In the genomic region with DNA sequence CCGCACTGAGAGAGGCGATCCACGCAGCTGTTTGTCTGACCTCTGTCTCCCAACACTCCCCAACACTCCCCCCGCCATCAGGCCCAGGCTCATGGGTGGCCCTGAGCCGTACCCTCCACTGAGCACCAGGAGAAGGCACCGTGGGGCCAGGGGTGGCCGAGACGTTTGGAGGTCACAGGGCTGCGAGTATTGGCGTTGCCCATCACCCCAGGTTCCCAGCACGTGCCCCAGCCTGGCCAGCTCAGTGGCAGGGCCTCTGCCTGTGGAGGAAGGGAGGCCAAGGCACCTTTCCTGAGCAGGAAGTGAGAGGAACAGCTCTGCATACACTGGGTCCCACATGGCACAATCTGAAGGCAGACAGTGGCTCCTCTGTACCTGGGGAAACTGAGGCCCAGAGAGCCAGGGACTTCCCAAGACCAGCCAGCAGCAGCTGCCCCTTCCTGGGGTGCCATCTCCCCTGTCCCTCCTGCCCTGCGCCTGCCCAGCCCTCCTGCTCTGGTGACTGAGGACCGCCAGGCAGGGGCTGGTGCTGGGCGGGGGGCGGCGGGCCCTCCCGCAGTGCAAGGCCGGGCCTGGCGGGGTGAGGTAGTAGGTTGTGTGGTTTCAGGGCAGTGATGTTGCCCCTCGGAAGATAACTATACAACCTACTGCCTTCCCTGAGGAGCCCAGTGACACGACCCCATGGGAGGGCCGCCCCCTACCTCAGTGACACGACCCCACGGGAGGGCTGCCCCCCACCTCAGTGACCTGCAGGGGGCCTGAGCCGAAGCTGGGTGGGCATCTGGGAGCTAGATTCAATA, we compare ENCODE assay signal across 16 cellular contexts. TPM values are rescaled to one million over a fixed set of nuclear protein-coding genes. Genes with fewer than 3 reads are reported as not detected.
DNase-seq lines count a peak whose midpoint lies in the region; ATAC-seq, FAIRE-seq and TF ChIP-seq lines count a peak whose summit lies in the region.
"Had no signal": no experiment of that assay in that cellular context is flagged by ENCODE, and none has a peak within 500 bp of the region (broad histone marks: within the 10 kb centered on the region; RNA-seq: fewer than 3 reads in every experiment).

No MANE protein-coding gene starts in this region.

- no peak for TF ChIP-seq EP300 in A549 (IDR thresholded peaks at IDR 0.05)

- H3K27ac ChIP-seq in A549: peak overlapping the region; percentile 21 to 62; a peak in 4 of 6 replicates
- peak overlapping the region; percentile 79 to 80 for H3K27ac ChIP-seq in right atrium auricular region
- H3K27ac ChIP-seq in skin epidermis: peak overlapping the region in 14 of 21 experiments; percentile 9 to 84 (median 60)
- H3K27ac ChIP-seq: cardiac muscle cell had no signal

- no peak overlapping the region for H3K4me3 ChIP-seq in A549
- H3K4me3 ChIP-seq in adipocyte (ENCODE audit: low read length): no peak overlapping the region
- H3K4me3 ChIP-seq in right atrium auricular region: no peak overlapping the region
- no peak overlapping the region for H3K4me3 ChIP-seq in skin epidermis
- H3K4me3 ChIP-seq in BE2C (ENCODE audit: low read depth, low read length): no peak overlapping the region
- H3K4me3 ChIP-seq: cardiac muscle cell had no signal

- POLR2A ChIA-PET in A549 (lab: Yijun Ruan, JAX): no interaction called here

- no peak for ATAC-seq in A549
- no peak for ATAC-seq in HG02610 (IDR thresholded peaks at IDR 0.05; ENCODE audit: unreplicated experiment)
- ATAC-seq in GM21786 (IDR thresholded peaks at IDR 0.05; ENCODE audit: unreplicated experiment): no peak
- ATAC-seq in HG03378 (IDR thresholded peaks at IDR 0.05; ENCODE audit: unreplicated experiment): no peak
- ATAC-seq: stimulated activated naive CD8-positive, alpha-beta T cell treated with anti-CD3 and anti-CD28 coated beads, Interleukin-15, amount 100 ng/mL, for 72 hours had no signal

- TF ChIP-seq POLR2A in A549 (IDR thresholded peaks at IDR 0.05; ENCODE audit: low read length): no peak

- H3K27me3 ChIP-seq in adipocyte (replicated peaks; ENCODE audit: control insufficient read depth, insufficient read depth, low read length) (no peaks in the 10 kb centered on the region), right atrium auricular region (no peaks in the 10 kb centered on the region), BE2C (no peaks in the 10 kb centered on the region)
- H3K27me3 ChIP-seq: cardiac muscle cell had no signal

- peaks cover 84% of the 10 kb centered on the region for H3K4me1 ChIP-seq in A549
- peaks cover 74% of the 10 kb centered on the region for H3K4me1 ChIP-seq in adipocyte (ENCODE audit: control insufficient read depth, insufficient read depth, low read length)
- peaks cover 0 to 84% of the 10 kb centered on the region in 2 donors for H3K4me1 ChIP-seq in right atrium auricular region
- peaks cover 69% of the 10 kb centered on the region for H3K4me1 ChIP-seq in BE2C

- H3K9ac ChIP-seq in adipocyte (ENCODE audit: low read length): peak overlapping the region; percentile 28

- TF ChIP-seq RAD21 in A549 (conservative IDR thresholded peaks at IDR 0.05 in 1 of 2, IDR thresholded peaks at IDR 0.05 in 1 of 2): no peak

- DNase-seq in A549 (ENCODE audit: low read depth in 1 of 2, low spot score in 1 of 2): no peak
- no peak for DNase-seq in adipocyte (ENCODE audit: low read depth)
- no peak for DNase-seq in right atrium auricular region (ENCODE audit: low spot score)
- no peak for DNase-seq in BE2C
- DNase-seq: activated CD4-positive, alpha-beta T cell treated with anti-CD3 and anti-CD28 coated beads, Interleukin-2, amount 50 U/mL, for 48 hours; activated effector memory CD4-positive, alpha-beta T cell treated with Interleukin-2 at 50 U/mL for 16 hours; DMS 273 treated with DMSO at 0.1 percent for 48 hours; NCI-H146; NCI-H524; RPMI8226; stimulated activated naive CD8-positive, alpha-beta T cell treated with anti-CD3 and anti-CD28 coated beads, Interleukin-15, amount 100 ng/mL, for 72 hours had no signal

- WGBS in A549 (ENCODE audit: missing lambda C conversion rate): 61% methylated on average over 12 of the region's 25 CpGs

- no peak for FAIRE-seq in A549 (lab: Jason Lieb, UNC)

- H3K36me3 ChIP-seq in adipocyte (ENCODE audit: control insufficient read depth, insufficient read depth, low read length, severe bottlenecking) (peaks cover 42% of the 10 kb centered on the region), right atrium auricular region (peaks cover 35% of the 10 kb centered on the region), BE2C (peaks cover 69% of the 10 kb centered on the region)
- H3K36me3 ChIP-seq: cardiac muscle cell had no signal

- H3K9me3 ChIP-seq in A549: no peaks in the 10 kb centered on the region
- no peaks in the 10 kb centered on the region for H3K9me3 ChIP-seq in adipocyte (ENCODE audit: control insufficient read depth, low read length)
- H3K9me3 ChIP-seq in right atrium auricular region: no peaks in the 10 kb centered on the region
- no peaks in the 10 kb centered on the region for H3K9me3 ChIP-seq in BE2C

- TF ChIP-seq CTCF in A549 (IDR thresholded peaks at IDR 0.05) (no peak), right atrium auricular region (IDR thresholded peaks at IDR 0.05) (no peak), BE2C (IDR thresholded peaks at IDR 0.05; ENCODE audit: low read depth, low read length) (no peak)

- CTCF ChIA-PET in A549 (lab: Yijun Ruan, JAX): interaction anchor here (0.9 to 10.7 kb wide), 9 partner anchors 9 to 114 kb away, joined by 3 to 133 read pairs (median 4); no protein-coding TSS in a partner anchor

- no peak overlapping the region for H3K4me2 ChIP-seq in A549

TF ChIP-seq in A549, 52 proteins besides CTCF, POLR2A, EP300 and RAD21:
- TF ChIP-seq RCOR1 (IDR thresholded peaks at IDR 0.05; ENCODE audit: low read depth, low read length): no peak
- no peak for TF ChIP-seq SMC3 (IDR thresholded peaks at IDR 0.05)
- TF ChIP-seq CBX8 (IDR thresholded peaks at IDR 0.05): no peak
- no peak for TF ChIP-seq RARB (CRISPR knock-in tag; IDR thresholded peaks at IDR 0.05)
- TF ChIP-seq, protein P1, sequence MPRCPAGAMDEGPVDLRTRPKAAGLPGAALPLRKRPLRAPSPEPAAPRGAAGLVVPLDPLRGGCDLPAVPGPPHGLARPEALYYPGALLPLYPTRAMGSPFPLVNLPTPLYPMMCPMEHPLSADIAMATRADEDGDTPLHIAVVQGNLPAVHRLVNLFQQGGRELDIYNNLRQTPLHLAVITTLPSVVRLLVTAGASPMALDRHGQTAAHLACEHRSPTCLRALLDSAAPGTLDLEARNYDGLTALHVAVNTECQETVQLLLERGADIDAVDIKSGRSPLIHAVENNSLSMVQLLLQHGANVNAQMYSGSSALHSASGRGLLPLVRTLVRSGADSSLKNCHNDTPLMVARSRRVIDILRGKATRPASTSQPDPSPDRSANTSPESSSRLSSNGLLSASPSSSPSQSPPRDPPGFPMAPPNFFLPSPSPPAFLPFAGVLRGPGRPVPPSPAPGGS (IDR thresholded peaks at IDR 0.05): no peak
- TF ChIP-seq, protein P2, sequence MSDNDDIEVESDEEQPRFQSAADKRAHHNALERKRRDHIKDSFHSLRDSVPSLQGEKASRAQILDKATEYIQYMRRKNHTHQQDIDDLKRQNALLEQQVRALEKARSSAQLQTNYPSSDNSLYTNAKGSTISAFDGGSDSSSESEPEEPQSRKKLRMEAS (IDR thresholded peaks at IDR 0.05): 0 out of 2 replicates have a peak, but pooled peaks have one; percentile 15
- no peak for TF ChIP-seq FOSL2 (IDR thresholded peaks at IDR 0.05)
- TF ChIP-seq FOSL2 (CRISPR knock-in tag; IDR thresholded peaks at IDR 0.05): no peak
- TF ChIP-seq KDM1A (IDR thresholded peaks at IDR 0.05; ENCODE audit: low read depth): no peak
- TF ChIP-seq RNF2 (IDR thresholded peaks at IDR 0.05; ENCODE audit: borderline replicate concordance, low read depth): no peak
- TF ChIP-seq POLR2AphosphoS2 (conservative IDR thresholded peaks at IDR 0.05; ENCODE audit: low read length): peak; percentile 76
- TF ChIP-seq NFE2L2 (conservative IDR thresholded peaks at IDR 0.05; ENCODE audit: low read length): no peak
- TF ChIP-seq HOXB13 (CRISPR knock-in tag; IDR thresholded peaks at IDR 0.05; ENCODE audit: low read depth): no peak
- no peak for TF ChIP-seq ESRRA (IDR thresholded peaks at IDR 0.05; ENCODE audit: borderline replicate concordance, low read length)
- no peak for TF ChIP-seq ZSCAN20 (CRISPR knock-in tag; IDR thresholded peaks at IDR 0.05)

RNA-seq across cellular contexts. Expression of a gene that starts 37.0 kb away (rescaled TPM):
- polyA plus RNA-seq in A549 (2011; rRNA removed): 2.8 and 3.7 TPM in 2 replicates
- 0.99 and 1.5 TPM in 2 replicates for polyA plus RNA-seq in A549 (2012; cell fraction: cytosol; rRNA removed)
- polyA plus RNA-seq in A549 (2012; cell fraction: nucleus; rRNA removed): 0.36 and 0.67 TPM in 2 replicates
- 2.4 to 2.7 TPM (median 2.6 TPM) in 3 replicates for polyA plus RNA-seq in A549 (2017; fragmentation: RNase III; extraction: RNeasy Plus Mini Kit Qiagen cat#74134 plus additional on column Dnase treatment)
- polyA minus RNA-seq in A549 (2011; rRNA and poly(A)+ RNA removed): 8.7 and 10.8 TPM in 2 replicates
- 10 to 100 TPM; 48.4 to 67.1 TPM for total RNA-seq in right atrium auricular region
- polyA plus RNA-seq in BE2C (2012; ENCODE audit: insufficient read depth, insufficient read length, low read depth): 2.6 TPM
